In the genomic region with DNA sequence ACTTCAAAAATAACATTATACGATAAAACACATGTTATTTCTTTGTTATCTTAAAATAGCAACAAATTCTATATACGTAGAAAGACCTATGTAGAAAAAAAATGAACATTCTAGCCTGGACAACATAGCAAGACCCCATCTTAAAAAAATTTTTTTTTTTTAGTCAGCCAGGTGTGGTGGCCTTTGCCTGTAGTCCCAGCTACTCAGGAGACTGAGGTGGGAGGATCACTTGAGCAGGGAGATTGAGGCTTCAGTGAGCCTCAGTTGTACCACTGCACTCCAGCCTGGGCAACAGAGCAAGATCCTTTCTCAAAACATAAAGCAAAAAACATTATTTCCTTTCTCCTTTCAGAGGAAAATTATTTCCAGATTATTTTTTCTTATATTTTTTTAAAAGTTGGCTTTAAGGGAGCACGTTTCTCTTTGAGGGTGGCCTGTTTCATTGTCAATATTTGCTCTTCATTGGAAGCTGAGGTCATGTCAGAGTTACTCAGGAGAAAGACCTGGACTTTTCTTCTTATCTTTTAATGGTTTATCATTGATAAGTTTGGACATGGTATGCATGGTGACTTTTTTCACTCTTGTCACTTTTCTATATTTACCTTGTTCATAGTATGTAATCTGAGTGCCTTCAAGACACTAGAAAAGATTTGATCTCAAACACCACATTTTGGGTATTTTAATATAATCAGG, we compare ENCODE assay signal across 1 cellular context.
A peak's percentile ranks its signal among the peaks of the same experiment; 100 is the strongest.
TF ChIP-seq lines count a peak whose summit lies in the region.

No MANE protein-coding gene starts in this region.

TF ChIP-seq in HepG2, 621 proteins besides CTCF, POLR2A, EP300 and RAD21 (continued from another document):
- TF ChIP-seq, protein P1, sequence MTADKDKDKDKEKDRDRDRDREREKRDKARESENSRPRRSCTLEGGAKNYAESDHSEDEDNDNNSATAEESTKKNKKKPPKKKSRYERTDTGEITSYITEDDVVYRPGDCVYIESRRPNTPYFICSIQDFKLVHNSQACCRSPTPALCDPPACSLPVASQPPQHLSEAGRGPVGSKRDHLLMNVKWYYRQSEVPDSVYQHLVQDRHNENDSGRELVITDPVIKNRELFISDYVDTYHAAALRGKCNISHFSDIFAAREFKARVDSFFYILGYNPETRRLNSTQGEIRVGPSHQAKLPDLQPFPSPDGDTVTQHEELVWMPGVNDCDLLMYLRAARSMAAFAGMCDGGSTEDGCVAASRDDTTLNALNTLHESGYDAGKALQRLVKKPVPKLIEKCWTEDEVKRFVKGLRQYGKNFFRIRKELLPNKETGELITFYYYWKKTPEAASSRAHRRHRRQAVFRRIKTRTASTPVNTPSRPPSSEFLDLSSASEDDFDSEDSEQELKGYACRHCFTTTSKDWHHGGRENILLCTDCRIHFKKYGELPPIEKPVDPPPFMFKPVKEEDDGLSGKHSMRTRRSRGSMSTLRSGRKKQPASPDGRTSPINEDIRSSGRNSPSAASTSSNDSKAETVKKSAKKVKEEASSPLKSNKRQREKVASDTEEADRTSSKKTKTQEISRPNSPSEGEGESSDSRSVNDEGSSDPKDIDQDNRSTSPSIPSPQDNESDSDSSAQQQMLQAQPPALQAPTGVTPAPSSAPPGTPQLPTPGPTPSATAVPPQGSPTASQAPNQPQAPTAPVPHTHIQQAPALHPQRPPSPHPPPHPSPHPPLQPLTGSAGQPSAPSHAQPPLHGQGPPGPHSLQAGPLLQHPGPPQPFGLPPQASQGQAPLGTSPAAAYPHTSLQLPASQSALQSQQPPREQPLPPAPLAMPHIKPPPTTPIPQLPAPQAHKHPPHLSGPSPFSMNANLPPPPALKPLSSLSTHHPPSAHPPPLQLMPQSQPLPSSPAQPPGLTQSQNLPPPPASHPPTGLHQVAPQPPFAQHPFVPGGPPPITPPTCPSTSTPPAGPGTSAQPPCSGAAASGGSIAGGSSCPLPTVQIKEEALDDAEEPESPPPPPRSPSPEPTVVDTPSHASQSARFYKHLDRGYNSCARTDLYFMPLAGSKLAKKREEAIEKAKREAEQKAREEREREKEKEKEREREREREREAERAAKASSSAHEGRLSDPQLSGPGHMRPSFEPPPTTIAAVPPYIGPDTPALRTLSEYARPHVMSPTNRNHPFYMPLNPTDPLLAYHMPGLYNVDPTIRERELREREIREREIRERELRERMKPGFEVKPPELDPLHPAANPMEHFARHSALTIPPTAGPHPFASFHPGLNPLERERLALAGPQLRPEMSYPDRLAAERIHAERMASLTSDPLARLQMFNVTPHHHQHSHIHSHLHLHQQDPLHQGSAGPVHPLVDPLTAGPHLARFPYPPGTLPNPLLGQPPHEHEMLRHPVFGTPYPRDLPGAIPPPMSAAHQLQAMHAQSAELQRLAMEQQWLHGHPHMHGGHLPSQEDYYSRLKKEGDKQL (CRISPR knock-in tag; IDR thresholded peaks at IDR 0.05; ENCODE audit: low read depth), result peak; percentile 69
- peak; percentile 71; the same call in 1 of the 2 replicates for TF ChIP-seq HMG20A (CRISPR knock-in tag; IDR thresholded peaks at IDR 0.05; ENCODE audit: borderline replicate concordance)
- TF ChIP-seq MYC (CRISPR knock-in tag; IDR thresholded peaks at IDR 0.05; ENCODE audit: borderline replicate concordance), result no peak
- TF ChIP-seq, protein P2, sequence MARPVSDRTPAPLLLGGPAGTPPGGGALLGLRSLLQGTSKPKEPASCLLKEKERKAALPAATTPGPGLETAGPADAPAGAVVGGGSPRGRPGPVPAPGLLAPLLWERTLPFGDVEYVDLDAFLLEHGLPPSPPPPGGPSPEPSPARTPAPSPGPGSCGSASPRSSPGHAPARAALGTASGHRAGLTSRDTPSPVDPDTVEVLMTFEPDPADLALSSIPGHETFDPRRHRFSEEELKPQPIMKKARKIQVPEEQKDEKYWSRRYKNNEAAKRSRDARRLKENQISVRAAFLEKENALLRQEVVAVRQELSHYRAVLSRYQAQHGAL (CRISPR knock-in tag; IDR thresholded peaks at IDR 0.05; ENCODE audit: not compliant biosample characterization), result no peak
- TF ChIP-seq RXRB (CRISPR knock-in tag; IDR thresholded peaks at IDR 0.05; ENCODE audit: borderline replicate concordance), result peak; percentile 74
- TF ChIP-seq, protein P3, sequence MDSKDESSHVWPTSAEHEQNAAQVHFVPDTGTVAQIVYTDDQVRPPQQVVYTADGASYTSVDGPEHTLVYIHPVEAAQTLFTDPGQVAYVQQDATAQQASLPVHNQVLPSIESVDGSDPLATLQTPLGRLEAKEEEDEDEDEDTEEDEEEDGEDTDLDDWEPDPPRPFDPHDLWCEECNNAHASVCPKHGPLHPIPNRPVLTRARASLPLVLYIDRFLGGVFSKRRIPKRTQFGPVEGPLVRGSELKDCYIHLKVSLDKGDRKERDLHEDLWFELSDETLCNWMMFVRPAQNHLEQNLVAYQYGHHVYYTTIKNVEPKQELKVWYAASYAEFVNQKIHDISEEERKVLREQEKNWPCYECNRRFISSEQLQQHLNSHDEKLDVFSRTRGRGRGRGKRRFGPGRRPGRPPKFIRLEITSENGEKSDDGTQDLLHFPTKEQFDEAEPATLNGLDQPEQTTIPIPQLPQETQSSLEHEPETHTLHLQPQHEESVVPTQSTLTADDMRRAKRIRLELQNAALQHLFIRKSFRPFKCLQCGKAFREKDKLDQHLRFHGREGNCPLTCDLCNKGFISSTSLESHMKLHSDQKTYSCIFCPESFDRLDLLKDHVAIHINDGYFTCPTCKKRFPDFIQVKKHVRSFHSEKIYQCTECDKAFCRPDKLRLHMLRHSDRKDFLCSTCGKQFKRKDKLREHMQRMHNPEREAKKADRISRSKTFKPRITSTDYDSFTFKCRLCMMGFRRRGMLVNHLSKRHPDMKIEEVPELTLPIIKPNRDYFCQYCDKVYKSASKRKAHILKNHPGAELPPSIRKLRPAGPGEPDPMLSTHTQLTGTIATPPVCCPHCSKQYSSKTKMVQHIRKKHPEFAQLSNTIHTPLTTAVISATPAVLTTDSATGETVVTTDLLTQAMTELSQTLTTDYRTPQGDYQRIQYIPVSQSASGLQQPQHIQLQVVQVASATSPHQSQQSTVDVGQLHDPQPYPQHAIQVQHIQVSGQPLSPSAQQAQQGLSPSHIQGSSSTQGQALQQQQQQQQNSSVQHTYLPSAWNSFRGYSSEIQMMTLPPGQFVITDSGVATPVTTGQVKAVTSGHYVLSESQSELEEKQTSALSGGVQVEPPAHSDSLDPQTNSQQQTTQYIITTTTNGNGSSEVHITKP (CRISPR knock-in tag; IDR thresholded peaks at IDR 0.05; ENCODE audit: low read depth), result no peak
- no peak for TF ChIP-seq NKX3-1 (CRISPR knock-in tag; IDR thresholded peaks at IDR 0.05)
- 0 out of 2 replicates have a peak, but pooled peaks have one; percentile 32 for TF ChIP-seq ZMYM2 (CRISPR knock-in tag; IDR thresholded peaks at IDR 0.05)
- peak; percentile 70; the same call in 1 of the 2 replicates for TF ChIP-seq NR2F6 (IDR thresholded peaks at IDR 0.05)
- peak; percentile 73 for TF ChIP-seq NR2F6 (CRISPR knock-in tag; IDR thresholded peaks at IDR 0.05)
- peak; percentile 93 for TF ChIP-seq ZNF263 (CRISPR knock-in tag; IDR thresholded peaks at IDR 0.05)
- TF ChIP-seq MIXL1 (CRISPR knock-in tag; IDR thresholded peaks at IDR 0.05), result 0 out of 2 replicates have a peak, but pooled peaks have one; percentile 37
- TF ChIP-seq ZNF670 (CRISPR knock-in tag; IDR thresholded peaks at IDR 0.05; ENCODE audit: borderline replicate concordance), result no peak
- no peak for TF ChIP-seq CCAR2 (optimal IDR thresholded peaks at IDR 0.05; ENCODE audit: low read depth, low read length)
- TF ChIP-seq SRSF1 (optimal IDR thresholded peaks at IDR 0.05; ENCODE audit: low read depth, low read length), result no peak
- no peak for TF ChIP-seq TMF1 (CRISPR knock-in tag; IDR thresholded peaks at IDR 0.05; ENCODE audit: low read depth)
- TF ChIP-seq KDM5A (IDR thresholded peaks at IDR 0.05; ENCODE audit: borderline replicate concordance, low read length), result no peak
